Comparison of ENCODE assay signal across 20 cellular contexts in the genomic region with DNA sequence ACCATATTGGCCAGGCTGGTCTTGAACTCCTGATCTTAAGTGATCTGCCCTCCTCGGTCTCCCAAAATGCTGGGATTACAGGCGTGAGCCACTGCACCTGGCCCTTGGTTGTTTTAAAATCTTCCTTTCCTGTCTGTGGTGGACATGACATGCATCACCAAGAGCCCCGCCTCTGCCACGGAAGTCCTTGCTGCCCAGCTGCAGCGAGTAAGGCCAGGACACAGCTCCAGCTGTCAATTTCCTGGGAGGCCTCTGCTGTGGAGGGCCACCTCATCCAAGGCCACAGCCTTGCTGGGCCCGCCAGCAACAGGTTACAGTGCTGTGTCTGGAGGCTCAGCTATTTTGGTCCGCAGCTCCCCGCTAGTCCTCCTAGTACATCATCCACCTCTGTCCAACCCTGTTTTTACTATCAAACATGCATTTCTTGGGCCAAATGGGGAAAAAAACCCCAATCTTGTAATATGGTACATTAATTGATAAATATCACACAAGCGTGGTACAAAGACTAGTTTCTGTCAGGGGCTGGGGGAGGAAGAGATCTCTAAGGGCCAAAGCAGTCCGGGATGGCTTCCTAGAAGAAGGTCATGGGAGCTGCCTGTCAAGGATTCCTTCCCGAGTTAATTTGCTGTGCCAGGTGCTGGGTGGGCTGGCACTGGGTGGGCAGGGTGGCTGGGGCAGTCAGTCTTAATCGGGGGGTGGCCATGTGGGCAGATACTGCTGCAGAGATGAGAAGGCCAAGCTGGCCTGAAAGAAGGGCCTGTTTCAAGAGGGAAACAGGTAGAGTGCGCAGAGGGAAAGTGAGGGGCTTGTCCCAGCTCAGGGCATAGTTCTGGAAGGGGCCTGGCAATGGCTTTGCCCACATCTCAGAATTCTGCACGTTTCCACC.
"Had no signal": no experiment of that assay in that cellular context is flagged by ENCODE, and none has a peak within 500 bp of the region (broad histone marks: within the 10 kb centered on the region; RNA-seq: fewer than 3 reads in every experiment).

No MANE protein-coding gene starts in this region.

- H3K36me3 Mint-ChIP-seq: mesothelial cell of epicardium, T-cell, WTC11 had no signal

- H3K9me3 Mint-ChIP-seq: activated CD8-positive, alpha-beta T cell treated with anti-CD3 and anti-CD28 coated beads for 36 hours; activated T-helper 2 cell treated with anti-CD3 and anti-CD28 coated beads, Interferon-gamma antibody, Interleukin-2, Interleukin-4, amounts not matched to agents 10 μg/mL and 5 μg/mL and 100 μg/mL, durations not matched to agents 14 hours and 24 hours and 36 hours; mesothelial cell of epicardium; neural crest cell; T-cell; WTC11 had no signal

- H3K4me3 Mint-ChIP-seq: activated CD8-positive, alpha-beta T cell treated with anti-CD3 and anti-CD28 coated beads for 36 hours; mesothelial cell of epicardium; neural crest cell; T-cell; WTC11 had no signal

- H3K36me3 ChIP-seq: ascending aorta, breast epithelium, gastrocnemius medialis, ovary, transverse colon had no signal

- ATAC-seq: activated CD8-positive, alpha-beta T cell treated with anti-CD3 and anti-CD28 coated beads for 36 hours; esophagus mucosa; left lobe of liver; stimulated activated naive CD8-positive, alpha-beta T cell treated with anti-CD3 and anti-CD28 coated beads, Interleukin-15, Interleukin-2, amounts not matched to agents 100 U/mL and 50 U/mL, for 24 hours; T-cell; WTC11 had no signal

- H3K27ac Mint-ChIP-seq: activated CD8-positive, alpha-beta T cell treated with anti-CD3 and anti-CD28 coated beads for 36 hours; activated T-helper 2 cell treated with anti-CD3 and anti-CD28 coated beads, Interferon-gamma antibody, Interleukin-2, Interleukin-4, amounts not matched to agents 10 μg/mL and 5 μg/mL and 100 μg/mL, durations not matched to agents 14 hours and 24 hours and 36 hours; mesothelial cell of epicardium; T-cell; WTC11 had no signal

- H3K27me3 ChIP-seq: breast epithelium, ovary had no signal

- H3K4me3 ChIP-seq: ascending aorta, breast epithelium, gastrocnemius medialis, lung, ovary, transverse colon had no signal

- H3K27ac ChIP-seq: ascending aorta, breast epithelium, gastrocnemius medialis, ovary, transverse colon had no signal

- H3K9me3 ChIP-seq: ascending aorta, breast epithelium, gastrocnemius medialis, ovary, transverse colon had no signal

- DNase-seq: activated CD4-positive, alpha-beta T cell treated with anti-CD3 and anti-CD28 coated beads for 4 hours; activated CD8-positive, alpha-beta T cell treated with anti-CD3 and anti-CD28 coated beads for 36 hours; activated naive CD4-positive, alpha-beta T cell treated with anti-CD3 and anti-CD28 coated beads, Interleukin-2, amount 50 U/mL, for 16 hours; activated T-cell treated with anti-CD3 and anti-CD28 coated beads, Interleukin-2, amount 50 U/mL, for 1 hour; cerebellar nuclear complex; effector CD4-positive, alpha-beta T cell; gastrocnemius medialis; ovary; stimulated activated naive CD8-positive, alpha-beta T cell treated with anti-CD3 and anti-CD28 coated beads, Interleukin-15, Interleukin-2, amounts not matched to agents 100 U/mL and 50 U/mL, for 24 hours; T-cell; transverse colon had no signal
